21 cellular contexts compared by ENCODE assay signal in the genomic region with DNA sequence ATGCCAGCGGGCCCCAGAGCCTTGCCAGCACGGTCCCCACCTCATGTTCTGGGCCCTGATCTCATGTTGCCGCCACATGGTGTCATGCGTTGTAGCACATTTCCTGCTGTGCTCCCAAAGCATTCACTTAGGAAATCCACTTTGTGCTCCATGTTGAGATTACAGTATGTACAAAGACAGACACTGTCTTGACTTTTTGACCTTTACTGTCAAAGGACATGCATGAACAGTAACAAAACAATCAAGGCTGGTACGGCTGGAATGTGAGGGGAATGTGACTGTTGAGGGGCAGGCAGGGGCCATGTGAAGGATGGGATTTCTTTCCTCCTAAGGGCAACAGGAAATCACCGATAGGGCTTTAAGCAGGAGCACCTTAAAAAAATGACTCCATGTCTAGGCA. TPM values are rescaled to one million over a fixed set of nuclear protein-coding genes. Genes with fewer than 3 reads are reported as not detected.
DNase-seq lines count a peak whose midpoint lies in the region; ATAC-seq, FAIRE-seq and TF ChIP-seq lines count a peak whose summit lies in the region.
"Had no signal": no experiment of that assay in that cellular context is flagged by ENCODE, and none has a peak within 500 bp of the region (broad histone marks: within the 10 kb centered on the region; RNA-seq: fewer than 3 reads in every experiment).

No MANE protein-coding gene starts in this region.

- H3K27me3 ChIP-seq in cardiac muscle cell: peaks cover 6% of the 10 kb centered on the region
- H3K27me3 ChIP-seq in GM12878 (replicated peaks in 1 of 2; ENCODE audit: control insufficient read depth in 2 of 2, insufficient read depth in 2 of 2, low read length in 1 of 2): no peaks in the 10 kb centered on the region
- peaks cover 2% of the 10 kb centered on the region for H3K27me3 ChIP-seq in kidney epithelial cell (ENCODE audit: control insufficient read depth, insufficient read depth, low read length)
- H3K27me3 ChIP-seq: hepatocyte had no signal

- peaks cover 21% of the 10 kb centered on the region for H3K4me1 Mint-ChIP-seq in stimulated activated memory B cell treated with anti-CD40 and anti-IgM and Interleukin-4, amounts not matched to agents 10 μg/mL and 1 μg/mL and 100 μg/mL, for 72 hours

- no peak overlapping the region for H2AFZ ChIP-seq in GM12878 (ENCODE audit: control insufficient read depth, low read depth, low read length)
- H2AFZ ChIP-seq: hepatocyte had no signal

- H3K9me3 Mint-ChIP-seq in stimulated activated memory B cell treated with anti-CD40 and anti-IgM and Interleukin-4, amounts not matched to agents 10 μg/mL and 1 μg/mL and 100 μg/mL, for 72 hours: no peaks in the 10 kb centered on the region
- H3K9me3 Mint-ChIP-seq: activated naive CD4-positive, alpha-beta T cell treated with anti-CD3 and anti-CD28 coated beads for 36 hours had no signal

- TF ChIP-seq CTCF in cardiac muscle cell (IDR thresholded peaks at IDR 0.05; ENCODE audit: low read depth, low read length) (no peak), GM12878 (IDR thresholded peaks at IDR 0.05 in 2 of 3, conservative IDR thresholded peaks at IDR 0.05 in 1 of 3; ENCODE audit: control insufficient read depth in 2 of 3, extremely low read depth in 1 of 3, insufficient read depth in 1 of 3, low read depth in 3 of 3, low read length in 3 of 3) (no peak), kidney epithelial cell (IDR thresholded peaks at IDR 0.05; ENCODE audit: insufficient read depth, low read length, poor library complexity, severe bottlenecking) (no peak)

- H3K27ac ChIP-seq in cardiac muscle cell (peak overlapping the region; percentile 97), GM12878 (ENCODE audit: control insufficient read depth, insufficient read depth) (no peak overlapping the region)
- H3K27ac ChIP-seq: A549, hepatocyte, SJCRH30 had no signal

- CTCF ChIA-PET in GM12878 (lab: Yijun Ruan, JAX): interaction anchor here (0.7 to 14.3 kb wide), 2 partner anchors 21 to 50 kb away, joined by 3 to 271 read pairs; no protein-coding TSS in a partner anchor

- intact Hi-C loops in left cardiac atrium (cut with DNase I) (loop anchor here (10.0 kb wide), 1 partner anchor 90 kb away; no protein-coding TSS in a partner anchor), GM12878 (cut with micrococcal nuclease; ENCODE audit: unreplicated experiment) (no loop called here)

- RAD21 ChIA-PET in GM12878 (lab: Charles Lee; ENCODE audit: unreplicated experiment): no interaction called here

- H3K36me3 ChIP-seq in cardiac muscle cell (peaks cover 3% of the 10 kb centered on the region), GM12878 (ENCODE audit: control insufficient read depth in 2 of 2, insufficient read depth in 2 of 2, low read length in 1 of 2) (no peaks in the 10 kb centered on the region; a peak in 1 of 4 replicates), kidney epithelial cell (ENCODE audit: control insufficient read depth, insufficient read depth, low read length) (no peaks in the 10 kb centered on the region)
- H3K36me3 ChIP-seq: SJCRH30 had no signal

- no peak overlapping the region for H3K4me3 Mint-ChIP-seq in stimulated activated memory B cell treated with anti-CD40 and anti-IgM and Interleukin-4, amounts not matched to agents 10 μg/mL and 1 μg/mL and 100 μg/mL, for 72 hours
- H3K4me3 Mint-ChIP-seq: activated CD4-positive, alpha-beta T cell treated with anti-CD3 and anti-CD28 coated beads for 36 hours; activated naive CD4-positive, alpha-beta T cell treated with anti-CD3 and anti-CD28 coated beads for 36 hours had no signal

- SMC1A ChIA-PET in GM12878 (lab: Charles Lee; ENCODE audit: uncharacterized antibody, unreplicated experiment): no interaction called here

- no peak for TF ChIP-seq POLR2A in GM12878 (IDR thresholded peaks at IDR 0.05; ENCODE audit: low read depth, low read length)

- DNase-seq in cardiac muscle cell (ENCODE audit: low read depth in 1 of 2, low spot score in 1 of 2) (peak in 1 of 2 donors; percentile 82), left cardiac atrium (no peak), GM12878 (ENCODE audit: low read depth, low spot score) (no peak), kidney epithelial cell (ENCODE audit: low read depth) (peak; percentile 23), DMS 273 (lab: John Stamatoyannopoulos, UW; ENCODE audit: unreplicated experiment) (no peak), NOMO-1 treated with dmso at 0.1 percent for 144 hours (lab: John Stamatoyannopoulos, UW; ENCODE audit: unreplicated experiment) (no peak), iPS-NIHi7 (ENCODE audit: extremely low spot score) (no peak)
- DNase-seq: activated CD4-positive, alpha-beta T cell treated with anti-CD3 and anti-CD28 coated beads for 36 hours; activated CD8-positive, alpha-beta memory T cell treated with anti-CD3 and anti-CD28 coated beads, Interleukin-2, amount 50 U/mL, for 4 hours; activated naive CD4-positive, alpha-beta T cell treated with anti-CD3 and anti-CD28 coated beads for 36 hours; NCI-H1417 treated with DMSO at 0.1 percent for 48 hours; SJCRH30; stimulated activated naive CD4-positive, alpha-beta T cell had no signal

- peaks cover 13% of the 10 kb centered on the region for H3K36me3 Mint-ChIP-seq in stimulated activated memory B cell treated with anti-CD40 and anti-IgM and Interleukin-4, amounts not matched to agents 10 μg/mL and 1 μg/mL and 100 μg/mL, for 72 hours

- no peaks in the 10 kb centered on the region for H4K20me1 ChIP-seq in GM12878 (ENCODE audit: control insufficient read depth, insufficient read depth)

- no peak overlapping the region for H3K4me2 ChIP-seq in GM12878 (ENCODE audit: control insufficient read depth, insufficient read depth)
- H3K4me2 ChIP-seq: A549, hepatocyte had no signal

- H3K4me1 ChIP-seq in cardiac muscle cell (ENCODE audit: low read depth): peaks cover 18% of the 10 kb centered on the region
- H3K4me1 ChIP-seq in GM12878 (ENCODE audit: control insufficient read depth, insufficient read depth, low read length): peaks cover 7% of the 10 kb centered on the region; the same call in 1 of the 2 replicates
- H3K4me1 ChIP-seq: A549, SJCRH30 had no signal

- POLR2A ChIA-PET in GM12878 (lab: Charles Lee): no interaction called here

- ATAC-seq in left cardiac atrium: no peak
- no peak for ATAC-seq in GM12878
- no peak for ATAC-seq in stimulated activated memory B cell treated with anti-CD40 and anti-IgM and Interleukin-4, amounts not matched to agents 10 μg/mL and 1 μg/mL and 100 μg/mL, for 72 hours
- ATAC-seq: activated CD4-positive, alpha-beta T cell treated with anti-CD3 and anti-CD28 coated beads for 36 hours had no signal

- peaks cover 15% of the 10 kb centered on the region for H3K27me3 Mint-ChIP-seq in stimulated activated memory B cell treated with anti-CD40 and anti-IgM and Interleukin-4, amounts not matched to agents 10 μg/mL and 1 μg/mL and 100 μg/mL, for 72 hours

- no peak overlapping the region for H3K9ac ChIP-seq in GM12878 (ENCODE audit: control insufficient read depth, insufficient read depth, low read length)

- TF ChIP-seq EP300 in GM12878 (IDR thresholded peaks at IDR 0.05; ENCODE audit: borderline replicate concordance in 1 of 2, control insufficient read depth in 1 of 2, low read depth in 2 of 2, low read length in 2 of 2): no peak

- H3K79me2 ChIP-seq in GM12878 (ENCODE audit: control insufficient read depth, insufficient read depth, low read length): no peaks in the 10 kb centered on the region
- H3K79me2 ChIP-seq: hepatocyte had no signal

- BruUV-seq in GM12878 (replicated peaks; lab: Mats Ljungman, UMichigan): no TSS peak

- no peak overlapping the region for H3K4me3 ChIP-seq in cardiac muscle cell
- H3K4me3 ChIP-seq in GM12878: no peak overlapping the region
- H3K4me3 ChIP-seq in kidney epithelial cell (ENCODE audit: low read depth, low read length): no peak overlapping the region
- H3K4me3 ChIP-seq: A549, hepatocyte, SJCRH30 had no signal

- in situ Hi-C loops in GM12878 (cut with MboI): no loop called here

- WGBS in GM12878 (ENCODE audit: insufficient coverage, insufficient replicate concordance, low lambda C conversion rate, missing lambda C conversion rate): 60% methylated on average over 6 of the region's 6 CpGs

- peak overlapping the region; percentile 48 for H3K27ac Mint-ChIP-seq in stimulated activated memory B cell treated with anti-CD40 and anti-IgM and Interleukin-4, amounts not matched to agents 10 μg/mL and 1 μg/mL and 100 μg/mL, for 72 hours
- H3K27ac Mint-ChIP-seq: activated CD4-positive, alpha-beta T cell treated with anti-CD3 and anti-CD28 coated beads for 36 hours; activated naive CD4-positive, alpha-beta T cell treated with anti-CD3 and anti-CD28 coated beads for 36 hours had no signal

- TF ChIP-seq RAD21 in GM12878 (IDR thresholded peaks at IDR 0.05; ENCODE audit: insufficient read depth, low read depth, low read length): no peak

- H3K9me3 ChIP-seq in cardiac muscle cell (ENCODE audit: low read depth): no peaks in the 10 kb centered on the region
- no peaks in the 10 kb centered on the region for H3K9me3 ChIP-seq in GM12878 (replicated peaks; ENCODE audit: control insufficient read depth, insufficient read depth, low read length)
- H3K9me3 ChIP-seq: A549, SJCRH30 had no signal

- no peak for FAIRE-seq in GM12878 (lab: Jason Lieb, UNC)
- FAIRE-seq: A549, G401.6, GM12891, H54, kidney, urothelium cell line had no signal

RNA-seq across cellular contexts. Expression of a gene that starts 53.3 kb away (rescaled TPM):
- total RNA-seq in cardiac muscle cell: 824 and 1,421 TPM in 2 replicates
- 726 and 889 TPM in 2 replicates for polyA plus RNA-seq in cardiac muscle cell
- 1,000 to 10,000 TPM; 1,021 to 1,102 TPM for total RNA-seq in left cardiac atrium
- 220 and 242 TPM in 2 replicates for total RNA-seq in GM12878 (2013; cell fraction: nucleolus; rRNA removed)
- total RNA-seq in GM12878 (2014; rRNA removed): 2,707 and 2,818 TPM in 2 replicates
- 3,926 and 3,952 TPM in 2 replicates for total RNA-seq in GM12878 (2014; rRNA removed; fragmentation: Illumina TruSeq; extraction: Trizol)
- total RNA-seq in GM12878 (2021): 2,298 and 2,376 TPM in 2 replicates
- 3,831 TPM for polyA plus RNA-seq in GM12878 (2011; ENCODE audit: low read depth)
- polyA plus RNA-seq in GM12878 (2011; rRNA removed): 3,443 and 3,447 TPM in 2 replicates
- polyA plus RNA-seq in GM12878 (2011; cell fraction: cytosol; rRNA removed): 2,094 and 3,074 TPM in 2 replicates
- polyA plus RNA-seq in GM12878 (2011; cell fraction: nucleus; rRNA removed): 755 and 1,231 TPM in 2 replicates
- 5,378 and 5,555 TPM in 2 replicates for polyA plus RNA-seq in GM12878 (2012)
- polyA plus RNA-seq in GM12878 (2014; fragmentation: Illumina TruSeq; extraction: Trizol): 5,147 and 5,597 TPM in 2 replicates
- 1,000 to 10,000 TPM; 3,252 to 3,662 TPM for polyA plus RNA-seq in GM12878 (2014; fragmentation: Nextera tagmentation; extraction: Ambion mirVana)
- polyA plus RNA-seq in GM12878 (2014; rRNA removed): 4,075 and 4,194 TPM in 2 replicates
- 1,000 to 10,000 TPM; 1,533 to 1,667 TPM for polyA plus RNA-seq in GM12878 (2016; fragmentation: Nextera tagmentation; extraction: Ambion mirVana)
- polyA minus RNA-seq in GM12878 (2011; rRNA and poly(A)+ RNA removed): 1,701 and 1,707 TPM in 2 replicates
- 779 and 848 TPM in 2 replicates for polyA minus RNA-seq in GM12878 (2011; cell fraction: cytosol; rRNA and poly(A)+ RNA removed)
- 190 and 283 TPM in 2 replicates for polyA minus RNA-seq in GM12878 (2011; cell fraction: nucleus; rRNA and poly(A)+ RNA removed)
- 1,891 and 3,423 TPM in 2 replicates for total RNA-seq in kidney epithelial cell
